Comparison of ENCODE assay signal across 12 cellular contexts in genomic region chr12:132729541-132730320, GRCh38. TPM values are rescaled to one million over a fixed set of nuclear protein-coding genes. Genes with fewer than 3 reads are reported as not detected.
A peak's percentile ranks its signal among the peaks of the same experiment; 100 is the strongest.
DNase-seq lines count a peak whose midpoint lies in the region; ATAC-seq and TF ChIP-seq lines count a peak whose summit lies in the region.
"Had no signal": no experiment of that assay in that cellular context is flagged by ENCODE, and none has a peak within 500 bp of the region (broad histone marks: within the 10 kb centered on the region; RNA-seq: fewer than 3 reads in every experiment).

No MANE protein-coding gene starts in this region.

- no peaks in the 10 kb centered on the region for H3K9me3 ChIP-seq in DND-41 (ENCODE audit: insufficient read depth, low read length, severe bottlenecking)
- H3K9me3 ChIP-seq in HCT116 (ENCODE audit: control insufficient read depth in 1 of 2, insufficient read depth in 1 of 2, low read depth in 1 of 2, low read length in 2 of 2), result no peaks in the 10 kb centered on the region
- H3K9me3 ChIP-seq: HAP-1, tibial artery had no signal

- H3K27me3 ChIP-seq in DND-41 (ENCODE audit: insufficient read depth, low read length, poor library complexity), result no peaks in the 10 kb centered on the region
- H3K27me3 ChIP-seq in HCT116 (ENCODE audit: insufficient read depth, low read length), result no peaks in the 10 kb centered on the region
- H3K27me3 ChIP-seq: tibial artery had no signal

- RAD21 ChIA-PET in HCT116 (lab: Charles Lee; ENCODE audit: low non-redundant PET in 1 of 2, low total read pairs in 2 of 2, uncharacterized antibody in 2 of 2, unreplicated experiment in 2 of 2), result no interaction called here

- peak; percentile 31; the same call in 1 of the 3 replicates for ATAC-seq in DND-41 (ENCODE audit: insufficient read depth, low read depth)
- ATAC-seq in HCT116, result peak; percentile 41; the same call in 1 of the 2 replicates
- no peak for ATAC-seq in WTC11
- ATAC-seq in GM18873 (IDR thresholded peaks at IDR 0.05; ENCODE audit: low FRiP score, unreplicated experiment), result no peak
- ATAC-seq in HG03571 (IDR thresholded peaks at IDR 0.05; ENCODE audit: unreplicated experiment), result no peak
- no peak for ATAC-seq in HG03139 (IDR thresholded peaks at IDR 0.05; ENCODE audit: unreplicated experiment)
- ATAC-seq: CD8-positive, alpha-beta T cell had no signal

- H3K4me1 ChIP-seq in DND-41 (ENCODE audit: insufficient read depth, low read length) (no peaks in the 10 kb centered on the region), HCT116 (ENCODE audit: control insufficient read depth in 1 of 2, insufficient read depth in 2 of 2, low read length in 2 of 2) (peaks cover 0 to 3% of the 10 kb centered on the region in 2 experiments; a peak in 1 of 4 replicates)
- H3K4me1 ChIP-seq: HAP-1, tibial artery had no signal

- peaks cover 7% of the 10 kb centered on the region; the same call in 1 of the 2 replicates for H3K4me1 Mint-ChIP-seq in WTC11

- H3K36me3 Mint-ChIP-seq in WTC11, result peaks cover 89% of the 10 kb centered on the region

- no peak for TF ChIP-seq POLR2A in HCT116 (IDR thresholded peaks at IDR 0.05; ENCODE audit: borderline replicate concordance, extremely low read depth, insufficient read depth, insufficient read length)

- H3K9me3 Mint-ChIP-seq in WTC11, result peaks cover 7% of the 10 kb centered on the region
- H3K9me3 Mint-ChIP-seq: CD8-positive, alpha-beta T cell had no signal

- H2AFZ ChIP-seq in DND-41 (ENCODE audit: low read depth, low read length) (no peak overlapping the region), HCT116 (ENCODE audit: low read depth, low read length, poor library complexity, severe bottlenecking) (no peak overlapping the region)

- H3K79me2 ChIP-seq in DND-41 (ENCODE audit: insufficient read depth, low read length), result peaks cover 7% of the 10 kb centered on the region
- peaks cover 9% of the 10 kb centered on the region; the same call in 1 of the 2 replicates for H3K79me2 ChIP-seq in HCT116 (ENCODE audit: insufficient read depth, low read length)

- H3K4me3 ChIP-seq in DND-41 (ENCODE audit: low read depth in 1 of 2, low read length in 2 of 2), result no peak overlapping the region
- no peak overlapping the region for H3K4me3 ChIP-seq in HCT116 (replicated peaks in 1 of 2; ENCODE audit: low read depth in 1 of 2, low read length in 2 of 2)
- H3K4me3 ChIP-seq: HAP-1, tibial artery had no signal

- no peaks in the 10 kb centered on the region for H3K9me2 ChIP-seq in HCT116 (ENCODE audit: insufficient read depth)

- peak overlapping the region; percentile 45; the same call in 1 of the 2 replicates for H3K27ac Mint-ChIP-seq in WTC11
- H3K27ac Mint-ChIP-seq: CD8-positive, alpha-beta T cell had no signal

- intact Hi-C loops in HCT116 (cut with micrococcal nuclease), result no loop called here

- CTCF ChIA-PET in HCT116 (lab: Charles Lee) (no interaction called here), WTC11 (lab: Charles Lee) (interaction anchor here (1.7 kb wide), 1 partner anchor 175 kb away, joined by 4 read pairs; no protein-coding TSS in a partner anchor)

- H3K36me3 ChIP-seq in DND-41 (ENCODE audit: insufficient read depth, low read length), result peaks cover 96% of the 10 kb centered on the region
- peaks cover 39 to 61% of the 10 kb centered on the region in 2 experiments for H3K36me3 ChIP-seq in HCT116 (ENCODE audit: control insufficient read depth in 1 of 2, insufficient read depth in 2 of 2, low read length in 2 of 2)

- POLR2A ChIA-PET in HCT116 (lab: Charles Lee) (no interaction called here), WTC11 (lab: Charles Lee) (no interaction called here)

- no peaks in the 10 kb centered on the region for H3K27me3 Mint-ChIP-seq in WTC11 (ENCODE audit: low read depth)

- H3K4me2 ChIP-seq in DND-41 (ENCODE audit: insufficient read depth, low read length), result no peak overlapping the region
- no peak overlapping the region for H3K4me2 ChIP-seq in HCT116 (ENCODE audit: low read length)

- H3K27ac ChIP-seq in DND-41 (ENCODE audit: low read length), result no peak overlapping the region
- peak overlapping the region; percentile 26; the same call in 1 of the 2 replicates for H3K27ac ChIP-seq in HCT116 (ENCODE audit: low read depth, low read length)
- H3K27ac ChIP-seq: tibial artery had no signal

- no peak overlapping the region for H3K9ac ChIP-seq in DND-41 (ENCODE audit: low read depth, low read length)
- no peak overlapping the region for H3K9ac ChIP-seq in HCT116 (ENCODE audit: low read length)

- no peak for TF ChIP-seq CTCF in DND-41 (IDR thresholded peaks at IDR 0.05; ENCODE audit: borderline replicate concordance, extremely low read depth, low read length, poor library complexity, severe bottlenecking)
- no peak for TF ChIP-seq CTCF in HCT116 (IDR thresholded peaks at IDR 0.05 in 2 of 3, conservative IDR thresholded peaks at IDR 0.05 in 1 of 3; ENCODE audit: borderline replicate concordance in 1 of 3, insufficient read depth in 1 of 3, low read depth in 2 of 3, low read length in 2 of 3)
- TF ChIP-seq CTCF in WTC11 (IDR thresholded peaks at IDR 0.05), result no peak

- H4K20me1 ChIP-seq in DND-41 (ENCODE audit: insufficient read depth, low read length) (peaks cover 37% of the 10 kb centered on the region), HCT116 (ENCODE audit: insufficient read depth) (no peaks in the 10 kb centered on the region)

- no peak for TF ChIP-seq RAD21 in HCT116 (IDR thresholded peaks at IDR 0.05; ENCODE audit: low read depth)

- no peak for DNase-seq in DND-41
- DNase-seq in HCT116 (ENCODE audit: low read depth, low spot score), result no peak
- no peak for DNase-seq in WTC11 (ENCODE audit: low spot score)
- DNase-seq in iPS-NIHi7 (ENCODE audit: extremely low spot score), result peak; percentile 10
- no peak for DNase-seq in kidney tubule cell (ENCODE audit: low spot score)
- DNase-seq: CD8-positive, alpha-beta T cell; cerebellar nuclear complex; tibial artery had no signal

- no TSS peak for BruUV-seq in HCT116 (replicated peaks; lab: Mats Ljungman, UMichigan)

- H3K4me3 Mint-ChIP-seq in WTC11, result no peak overlapping the region
- H3K4me3 Mint-ChIP-seq: CD8-positive, alpha-beta T cell had no signal

TF ChIP-seq in HCT116, 20 proteins besides CTCF, POLR2A, EP300 and RAD21 (continues in another document):
- TF ChIP-seq EZH2phosphoT487 (IDR thresholded peaks at IDR 0.05; ENCODE audit: borderline replicate concordance), result no peak
- no peak for TF ChIP-seq SIN3A (IDR thresholded peaks at IDR 0.05; ENCODE audit: low read depth)
- TF ChIP-seq JUND (IDR thresholded peaks at IDR 0.05), result no peak
- TF ChIP-seq ATF3 (IDR thresholded peaks at IDR 0.05), result no peak
- TF ChIP-seq ZBTB33 (IDR thresholded peaks at IDR 0.05; ENCODE audit: extremely low read depth, insufficient replicate concordance, low read length), result no peak
- TF ChIP-seq FOSL1 (IDR thresholded peaks at IDR 0.05; ENCODE audit: low read depth), result no peak

TF ChIP-seq in WTC11, 78 proteins besides CTCF, POLR2A, EP300 and RAD21:
- TF ChIP-seq ELF4 (CRISPR knock-in tag; IDR thresholded peaks at IDR 0.05; ENCODE audit: low read depth) (no peak), ZMAT4 (CRISPR knock-in tag; IDR thresholded peaks at IDR 0.05) (no peak), SOX15 (CRISPR knock-in tag; IDR thresholded peaks at IDR 0.05) (no peak)

RNA-seq across cellular contexts. Expression of gene PGAM5, which starts 19.1 kb away (rescaled TPM):
- 98.3 TPM for total RNA-seq in HCT116 (2021; ENCODE audit: unreplicated experiment)
- polyA plus RNA-seq in HCT116 (2012), result 48.9 and 51.5 TPM in 2 replicates
- 76.8 to 89.7 TPM (median 81.0 TPM) in 3 replicates for total RNA-seq in WTC11 (2021)

RNA-seq across cellular contexts. Expression of gene ANKLE2, which starts 31.9 kb away (rescaled TPM):
- total RNA-seq in HCT116 (2021; ENCODE audit: unreplicated experiment) (68.8 TPM), WTC11 (2021) (50.3 to 63.8 TPM (median 50.6 TPM) in 3 replicates)
- polyA plus RNA-seq in HCT116 (2012), result 61.0 and 74.0 TPM in 2 replicates

RNA-seq across cellular contexts. Expression of gene PXMP2, which starts 42.3 kb away (rescaled TPM):
- total RNA-seq in HCT116 (2021; ENCODE audit: unreplicated experiment), result 30.9 TPM
- 24.5 and 33.0 TPM in 2 replicates for polyA plus RNA-seq in HCT116 (2012)
- 12.0 to 13.2 TPM (median 12.6 TPM) in 3 replicates for total RNA-seq in WTC11 (2021)

RNA-seq across cellular contexts. Expression of gene POLE, which starts 42.6 kb away (rescaled TPM):
- 128 TPM for total RNA-seq in HCT116 (2021; ENCODE audit: unreplicated experiment)
- 58.0 and 71.0 TPM in 2 replicates for polyA plus RNA-seq in HCT116 (2012)
- 120 to 144 TPM (median 126 TPM) in 3 replicates for total RNA-seq in WTC11 (2021)

Comparison
In these comparisons a context has a peak if more than half of its experiments do, and no peak if none do; other contexts are left out.
1. ATAC-seq: peak in DND-41 (single experiment) and HCT116 (single experiment); none in WTC11 (single experiment), GM18873 (single experiment), HG03571 (single experiment) and HG03139 (single experiment).